24 cellular contexts compared by ENCODE assay signal in genomic region chr5:42230839-42231238, GRCh38.
"Had no signal": no experiment of that assay in that cellular context is flagged by ENCODE, and none has a peak within 500 bp of the region (broad histone marks: within the 10 kb centered on the region; RNA-seq: fewer than 3 reads in every experiment).

No MANE protein-coding gene starts in this region.

- ATAC-seq: Panc1, PC-3 had no signal

- H3K36me3 ChIP-seq: MG63, SJCRH30 had no signal

- H3K4me1 ChIP-seq: SJCRH30 had no signal

- H3K27ac ChIP-seq: RWPE1, SJCRH30 had no signal

- H3K9me3 ChIP-seq: MG63, SJCRH30 had no signal

- DNase-seq: IMR-90; Karpas-422; KG1; MG63; NCI-H1092; NCI-H1105 treated with DMSO at 0.1 percent for 48 hours; NCI-H1417 treated with DMSO at 0.1 percent for 48 hours; NCI-H146; NCI-H1694 treated with DMSO at 0.1 percent for 48 hours; NCI-H1930; NCI-H2081; NCI-H2107; NCI-H226; NCI-H446; NCI-H510A; NCI-H524 treated with DMSO at 0.1 percent for 48 hours; NCI-H69; NCI-H774; NK-92 treated with Interleukin-12 subunit alpha and Interleukin-12 subunit beta, amount 100 ng/mL, for 24 hours; PC-3; SHP77 treated with DMSO at 0.1 percent for 48 hours; SJCRH30 had no signal

- H3K27me3 ChIP-seq: MG63, SJCRH30 had no signal

- H3K4me3 ChIP-seq: MG63, SJCRH30 had no signal
